ENCODE assay signal across 8 cellular contexts in the genomic region with DNA sequence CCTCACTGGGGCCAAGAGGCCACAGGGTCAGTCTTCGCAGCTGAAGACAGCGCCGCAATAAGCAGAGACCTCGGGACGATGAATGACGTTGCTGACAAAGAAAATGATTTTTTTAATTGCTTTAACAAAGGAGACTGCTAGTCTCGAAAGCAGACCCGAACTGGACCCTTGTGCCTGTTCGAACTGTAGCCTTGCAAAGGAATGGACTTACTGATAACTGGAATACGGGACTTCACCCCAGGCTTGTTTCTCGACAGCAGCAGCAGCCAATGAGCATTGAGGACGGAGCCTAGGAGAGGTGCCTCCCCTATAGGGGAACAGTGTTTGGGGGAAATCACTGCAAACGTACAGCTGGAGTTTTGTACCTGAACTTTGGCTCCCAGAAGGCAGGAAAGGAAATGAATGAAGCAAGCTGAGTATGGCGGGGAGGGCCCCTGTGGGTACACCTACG. TPM values are rescaled to one million over a fixed set of nuclear protein-coding genes. Genes with fewer than 3 reads are reported as not detected.
DNase-seq lines count a peak whose midpoint lies in the region; ATAC-seq and TF ChIP-seq lines count a peak whose summit lies in the region.

No MANE protein-coding gene starts in this region.

- peaks cover 30 to 33% of the 10 kb centered on the region in 2 experiments for H3K4me1 ChIP-seq in neutrophil (ENCODE audit: control insufficient read depth in 1 of 2, insufficient read depth in 1 of 2, low read depth in 1 of 2, low read length in 1 of 2)

- H3K4me1 Mint-ChIP-seq in activated B cell treated with CpG ODN at 0.5 μM for 24 hours = peaks cover 39% of the 10 kb centered on the region

- no peaks in the 10 kb centered on the region for H3K9me3 ChIP-seq in neutrophil

- DNase-seq in stimulated activated CD4-positive, alpha-beta T cell treated with anti-CD3 and anti-CD28 coated beads, Interleukin-15, amount 100 ng/mL, for 24 hours = peak; percentile 43
- DNase-seq in stimulated activated CD4-positive, alpha-beta T cell treated with anti-CD3 and anti-CD28 coated beads, Interleukin-4, amount 100 ng/mL, for 24 hours = no peak
- no peak for DNase-seq in activated B cell treated with CpG ODN at 0.5 μM for 24 hours
- DNase-seq in fibroblast of pulmonary artery (ENCODE audit: low read depth) = peak; percentile 25
- DNase-seq in HT-29 (ENCODE audit: low spot score) = no peak
- no peak for DNase-seq in CD1c-positive myeloid dendritic cell (ENCODE audit: extremely low spot score)

- H3K27me3 Mint-ChIP-seq in activated B cell treated with CpG ODN at 0.5 μM for 24 hours = peaks cover 3% of the 10 kb centered on the region

- H3K36me3 ChIP-seq in neutrophil = peaks cover 13% of the 10 kb centered on the region

- H3K4me3 Mint-ChIP-seq in activated B cell treated with CpG ODN at 0.5 μM for 24 hours = peak overlapping the region; percentile 88

- H3K4me3 ChIP-seq in fibroblast of pulmonary artery (replicated peaks; ENCODE audit: low read depth, low read length) (peak overlapping the region; percentile 64), neutrophil (ENCODE audit: low read depth in 1 of 2, low read length in 1 of 2) (peak overlapping the region; percentile 69)

- peak overlapping the region; percentile 72 for H3K27ac ChIP-seq in neutrophil

- no peak for TF ChIP-seq CTCF in activated B cell treated with CpG ODN at 0.5 μM for 24 hours (IDR thresholded peaks at IDR 0.05)
- no peak for TF ChIP-seq CTCF in fibroblast of pulmonary artery (IDR thresholded peaks at IDR 0.05; ENCODE audit: low read length, missing control alignments)
- TF ChIP-seq CTCF in neutrophil (IDR thresholded peaks at IDR 0.05) = no peak

- no peaks in the 10 kb centered on the region for H3K9me3 Mint-ChIP-seq in activated B cell treated with CpG ODN at 0.5 μM for 24 hours

- intact Hi-C loops in activated B cell treated with CpG ODN at 0.5 μM for 24 hours (cut with micrococcal nuclease) = loop anchor here (1.0 to 5.0 kb wide), 5 partner anchors 55 to 235 kb away; partner anchors contain the start of genes ADRM1, LSM14B, OSBPL2 and PSMA7

- H3K36me3 Mint-ChIP-seq in activated B cell treated with CpG ODN at 0.5 μM for 24 hours (ENCODE audit: low read depth) = peaks cover 10% of the 10 kb centered on the region

- H3K27ac Mint-ChIP-seq in activated B cell treated with CpG ODN at 0.5 μM for 24 hours = peak overlapping the region; percentile 89

- ATAC-seq in activated B cell treated with CpG ODN at 0.5 μM for 24 hours (ENCODE audit: low read depth) (no peak), HG03045 (IDR thresholded peaks at IDR 0.05; ENCODE audit: unreplicated experiment) (no peak)

- CTCF ChIA-PET in activated B cell treated with CpG ODN at 0.5 μM for 24 hours (lab: Charles Lee) = interaction anchor here (1.1 to 1.6 kb wide), 3 partner anchors 41 to 56 kb away, joined by 3 to 5 read pairs (median 3); partner anchors contain the start of gene LSM14B

- POLR2A ChIA-PET in activated B cell treated with CpG ODN at 0.5 μM for 24 hours (lab: Charles Lee) = interaction anchor here (0.6 to 2.3 kb wide), 14 partner anchors 13 to 944 kb away, joined by 3 to 40 read pairs (median 4); partner anchors contain the start of genes LSM14B, PSMA7, RPS21 and SS18L1

- peaks cover 40% of the 10 kb centered on the region for H3K27me3 ChIP-seq in neutrophil

RNA-seq across cellular contexts. Expression of gene TAF4, which starts 1.3 kb away (rescaled TPM):
- total RNA-seq in activated B cell treated with CpG ODN at 0.5 μM for 24 hours = 24.9 and 26.9 TPM in 2 replicates
- total RNA-seq in HT-29 (2014; rRNA removed; shearing (Covaris generic)) = 12.2 and 14.1 TPM in 2 replicates

RNA-seq across cellular contexts. Expression of gene LSM14B, which starts 55.3 kb away (rescaled TPM):
- 35.4 and 36.4 TPM in 2 replicates for total RNA-seq in activated B cell treated with CpG ODN at 0.5 μM for 24 hours
- 76.1 and 80.0 TPM in 2 replicates for total RNA-seq in HT-29 (2014; rRNA removed; shearing (Covaris generic))

Comparison
In these comparisons a context has a peak if more than half of its experiments do, and no peak if none do; other contexts are left out.
1. DNase-seq: peak in stimulated activated CD4-positive, alpha-beta T cell treated with anti-CD3 and anti-CD28 coated beads, Interleukin-15, amount 100 ng/mL, for 24 hours (single experiment) and fibroblast of pulmonary artery (single experiment); none in stimulated activated CD4-positive, alpha-beta T cell treated with anti-CD3 and anti-CD28 coated beads, Interleukin-4, amount 100 ng/mL, for 24 hours (single experiment), activated B cell treated with CpG ODN at 0.5 μM for 24 hours (single experiment), HT-29 (single experiment) and CD1c-positive myeloid dendritic cell (single experiment).